Comparison of ENCODE assay signal across 1 cellular context in the genomic region with DNA sequence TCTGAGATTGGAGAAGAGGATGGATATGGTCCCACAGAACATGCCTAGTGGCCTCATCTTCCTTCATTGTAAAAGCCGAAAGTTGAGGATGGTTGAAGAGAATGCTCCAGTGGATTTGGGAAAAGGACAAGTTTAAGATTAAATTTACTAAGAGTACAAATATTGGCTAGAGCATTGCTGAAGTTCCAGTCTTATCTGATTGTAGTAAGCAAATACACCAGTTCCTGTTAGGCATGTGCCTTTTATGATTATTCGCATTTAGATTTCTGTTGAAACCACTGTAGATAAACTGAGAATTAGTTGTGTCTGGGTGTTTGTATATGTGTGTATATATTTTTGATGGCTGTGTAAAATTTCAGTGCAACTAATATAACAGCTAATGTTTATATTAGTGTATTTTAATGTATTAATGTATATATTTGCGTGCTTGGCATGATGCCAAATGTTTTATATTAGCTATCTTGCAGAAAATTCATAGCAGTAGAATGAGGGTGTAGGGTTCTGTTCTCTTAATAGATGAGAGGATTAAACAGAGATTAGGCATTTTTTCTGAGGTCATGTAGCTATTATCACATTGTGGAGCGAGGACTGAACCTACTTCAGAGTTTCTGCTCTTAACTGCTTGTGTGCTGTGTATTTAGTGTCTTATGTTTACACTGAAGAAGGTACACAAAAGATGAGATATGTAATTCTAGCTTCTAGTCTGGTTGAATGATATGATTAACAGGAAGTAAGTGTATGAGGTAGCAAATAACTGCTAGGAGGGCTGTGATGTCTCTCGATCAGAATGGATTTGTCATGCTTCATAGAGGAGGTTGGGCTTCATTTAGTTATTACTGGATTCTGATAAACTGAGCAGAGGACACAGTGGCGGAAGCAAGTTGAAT.
TF ChIP-seq lines count a peak whose summit lies in the region.

No MANE protein-coding gene starts in this region.

TF ChIP-seq in HepG2, 621 proteins besides CTCF, POLR2A, EP300 and RAD21 (continues in another document):
- TF ChIP-seq TCF12 (IDR thresholded peaks at IDR 0.05): no peak
- no peak for TF ChIP-seq TCF12 (CRISPR knock-in tag; IDR thresholded peaks at IDR 0.05)
- TF ChIP-seq, protein P1, sequence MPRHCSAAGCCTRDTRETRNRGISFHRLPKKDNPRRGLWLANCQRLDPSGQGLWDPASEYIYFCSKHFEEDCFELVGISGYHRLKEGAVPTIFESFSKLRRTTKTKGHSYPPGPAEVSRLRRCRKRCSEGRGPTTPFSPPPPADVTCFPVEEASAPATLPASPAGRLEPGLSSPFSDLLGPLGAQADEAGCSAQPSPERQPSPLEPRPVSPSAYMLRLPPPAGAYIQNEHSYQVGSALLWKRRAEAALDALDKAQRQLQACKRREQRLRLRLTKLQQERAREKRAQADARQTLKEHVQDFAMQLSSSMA (CRISPR knock-in tag; IDR thresholded peaks at IDR 0.05): no peak
- TF ChIP-seq MEF2D (CRISPR knock-in tag; IDR thresholded peaks at IDR 0.05): no peak
- TF ChIP-seq, protein P2, sequence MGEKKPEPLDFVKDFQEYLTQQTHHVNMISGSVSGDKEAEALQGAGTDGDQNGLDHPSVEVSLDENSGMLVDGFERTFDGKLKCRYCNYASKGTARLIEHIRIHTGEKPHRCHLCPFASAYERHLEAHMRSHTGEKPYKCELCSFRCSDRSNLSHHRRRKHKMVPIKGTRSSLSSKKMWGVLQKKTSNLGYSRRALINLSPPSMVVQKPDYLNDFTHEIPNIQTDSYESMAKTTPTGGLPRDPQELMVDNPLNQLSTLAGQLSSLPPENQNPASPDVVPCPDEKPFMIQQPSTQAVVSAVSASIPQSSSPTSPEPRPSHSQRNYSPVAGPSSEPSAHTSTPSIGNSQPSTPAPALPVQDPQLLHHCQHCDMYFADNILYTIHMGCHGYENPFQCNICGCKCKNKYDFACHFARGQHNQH (CRISPR knock-in tag; IDR thresholded peaks at IDR 0.05): no peak
- TF ChIP-seq, protein P3, sequence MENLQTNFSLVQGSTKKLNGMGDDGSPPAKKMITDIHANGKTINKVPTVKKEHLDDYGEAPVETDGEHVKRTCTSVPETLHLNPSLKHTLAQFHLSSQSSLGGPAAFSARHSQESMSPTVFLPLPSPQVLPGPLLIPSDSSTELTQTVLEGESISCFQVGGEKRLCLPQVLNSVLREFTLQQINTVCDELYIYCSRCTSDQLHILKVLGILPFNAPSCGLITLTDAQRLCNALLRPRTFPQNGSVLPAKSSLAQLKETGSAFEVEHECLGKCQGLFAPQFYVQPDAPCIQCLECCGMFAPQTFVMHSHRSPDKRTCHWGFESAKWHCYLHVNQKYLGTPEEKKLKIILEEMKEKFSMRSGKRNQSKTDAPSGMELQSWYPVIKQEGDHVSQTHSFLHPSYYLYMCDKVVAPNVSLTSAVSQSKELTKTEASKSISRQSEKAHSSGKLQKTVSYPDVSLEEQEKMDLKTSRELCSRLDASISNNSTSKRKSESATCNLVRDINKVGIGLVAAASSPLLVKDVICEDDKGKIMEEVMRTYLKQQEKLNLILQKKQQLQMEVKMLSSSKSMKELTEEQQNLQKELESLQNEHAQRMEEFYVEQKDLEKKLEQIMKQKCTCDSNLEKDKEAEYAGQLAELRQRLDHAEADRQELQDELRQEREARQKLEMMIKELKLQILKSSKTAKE (CRISPR knock-in tag; IDR thresholded peaks at IDR 0.05; ENCODE audit: borderline replicate concordance): no peak
- no peak for TF ChIP-seq SP5 (CRISPR knock-in tag; IDR thresholded peaks at IDR 0.05; ENCODE audit: borderline replicate concordance, low read depth)
- TF ChIP-seq, protein P4, sequence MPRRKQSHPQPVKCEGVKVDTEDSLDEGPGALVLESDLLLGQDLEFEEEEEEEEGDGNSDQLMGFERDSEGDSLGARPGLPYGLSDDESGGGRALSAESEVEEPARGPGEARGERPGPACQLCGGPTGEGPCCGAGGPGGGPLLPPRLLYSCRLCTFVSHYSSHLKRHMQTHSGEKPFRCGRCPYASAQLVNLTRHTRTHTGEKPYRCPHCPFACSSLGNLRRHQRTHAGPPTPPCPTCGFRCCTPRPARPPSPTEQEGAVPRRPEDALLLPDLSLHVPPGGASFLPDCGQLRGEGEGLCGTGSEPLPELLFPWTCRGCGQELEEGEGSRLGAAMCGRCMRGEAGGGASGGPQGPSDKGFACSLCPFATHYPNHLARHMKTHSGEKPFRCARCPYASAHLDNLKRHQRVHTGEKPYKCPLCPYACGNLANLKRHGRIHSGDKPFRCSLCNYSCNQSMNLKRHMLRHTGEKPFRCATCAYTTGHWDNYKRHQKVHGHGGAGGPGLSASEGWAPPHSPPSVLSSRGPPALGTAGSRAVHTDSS (CRISPR knock-in tag; conservative IDR thresholded peaks at IDR 0.05): no peak
- no peak for TF ChIP-seq EZH2 (conservative IDR thresholded peaks at IDR 0.05; ENCODE audit: low read depth, low read length)
- no peak for TF ChIP-seq GFI1 (CRISPR knock-in tag; IDR thresholded peaks at IDR 0.05; ENCODE audit: borderline replicate concordance)
- TF ChIP-seq, protein P5, sequence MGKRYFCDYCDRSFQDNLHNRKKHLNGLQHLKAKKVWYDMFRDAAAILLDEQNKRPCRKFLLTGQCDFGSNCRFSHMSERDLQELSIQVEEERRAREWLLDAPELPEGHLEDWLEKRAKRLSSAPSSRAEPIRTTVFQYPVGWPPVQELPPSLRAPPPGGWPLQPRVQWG (CRISPR knock-in tag; IDR thresholded peaks at IDR 0.05; ENCODE audit: borderline replicate concordance, low read depth): no peak
- TF ChIP-seq RNF2 (conservative IDR thresholded peaks at IDR 0.05; ENCODE audit: low read depth): no peak
- TF ChIP-seq, protein P6, sequence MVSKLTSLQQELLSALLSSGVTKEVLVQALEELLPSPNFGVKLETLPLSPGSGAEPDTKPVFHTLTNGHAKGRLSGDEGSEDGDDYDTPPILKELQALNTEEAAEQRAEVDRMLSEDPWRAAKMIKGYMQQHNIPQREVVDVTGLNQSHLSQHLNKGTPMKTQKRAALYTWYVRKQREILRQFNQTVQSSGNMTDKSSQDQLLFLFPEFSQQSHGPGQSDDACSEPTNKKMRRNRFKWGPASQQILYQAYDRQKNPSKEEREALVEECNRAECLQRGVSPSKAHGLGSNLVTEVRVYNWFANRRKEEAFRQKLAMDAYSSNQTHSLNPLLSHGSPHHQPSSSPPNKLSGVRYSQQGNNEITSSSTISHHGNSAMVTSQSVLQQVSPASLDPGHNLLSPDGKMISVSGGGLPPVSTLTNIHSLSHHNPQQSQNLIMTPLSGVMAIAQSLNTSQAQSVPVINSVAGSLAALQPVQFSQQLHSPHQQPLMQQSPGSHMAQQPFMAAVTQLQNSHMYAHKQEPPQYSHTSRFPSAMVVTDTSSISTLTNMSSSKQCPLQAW (CRISPR knock-in tag; IDR thresholded peaks at IDR 0.05): no peak
- no peak for TF ChIP-seq PRMT3 (CRISPR knock-in tag; IDR thresholded peaks at IDR 0.05; ENCODE audit: borderline replicate concordance, low read depth)
- TF ChIP-seq, protein P7, sequence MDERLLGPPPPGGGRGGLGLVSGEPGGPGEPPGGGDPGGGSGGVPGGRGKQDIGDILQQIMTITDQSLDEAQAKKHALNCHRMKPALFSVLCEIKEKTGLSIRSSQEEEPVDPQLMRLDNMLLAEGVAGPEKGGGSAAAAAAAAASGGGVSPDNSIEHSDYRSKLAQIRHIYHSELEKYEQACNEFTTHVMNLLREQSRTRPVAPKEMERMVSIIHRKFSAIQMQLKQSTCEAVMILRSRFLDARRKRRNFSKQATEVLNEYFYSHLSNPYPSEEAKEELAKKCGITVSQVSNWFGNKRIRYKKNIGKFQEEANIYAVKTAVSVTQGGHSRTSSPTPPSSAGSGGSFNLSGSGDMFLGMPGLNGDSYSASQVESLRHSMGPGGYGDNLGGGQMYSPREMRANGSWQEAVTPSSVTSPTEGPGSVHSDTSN (CRISPR knock-in tag; IDR thresholded peaks at IDR 0.05): no peak
- 0 out of 2 replicates have a peak, but pooled peaks have one; percentile 12 for TF ChIP-seq BHLHE40 (IDR thresholded peaks at IDR 0.05; ENCODE audit: low read length)
- no peak for TF ChIP-seq ZNF234 (CRISPR knock-in tag; conservative IDR thresholded peaks at IDR 0.05)
- no peak for TF ChIP-seq ZNF331 (CRISPR knock-in tag; IDR thresholded peaks at IDR 0.05)
- no peak for TF ChIP-seq FOXC1 (CRISPR knock-in tag; IDR thresholded peaks at IDR 0.05; ENCODE audit: borderline replicate concordance)
- TF ChIP-seq MBD4 (IDR thresholded peaks at IDR 0.05; ENCODE audit: borderline replicate concordance, low read length): peak; percentile 47; the same call in 1 of the 2 replicates
- TF ChIP-seq HNRNPH1 (optimal IDR thresholded peaks at IDR 0.05; ENCODE audit: low read depth, low read length): no peak
- TF ChIP-seq, protein P8, sequence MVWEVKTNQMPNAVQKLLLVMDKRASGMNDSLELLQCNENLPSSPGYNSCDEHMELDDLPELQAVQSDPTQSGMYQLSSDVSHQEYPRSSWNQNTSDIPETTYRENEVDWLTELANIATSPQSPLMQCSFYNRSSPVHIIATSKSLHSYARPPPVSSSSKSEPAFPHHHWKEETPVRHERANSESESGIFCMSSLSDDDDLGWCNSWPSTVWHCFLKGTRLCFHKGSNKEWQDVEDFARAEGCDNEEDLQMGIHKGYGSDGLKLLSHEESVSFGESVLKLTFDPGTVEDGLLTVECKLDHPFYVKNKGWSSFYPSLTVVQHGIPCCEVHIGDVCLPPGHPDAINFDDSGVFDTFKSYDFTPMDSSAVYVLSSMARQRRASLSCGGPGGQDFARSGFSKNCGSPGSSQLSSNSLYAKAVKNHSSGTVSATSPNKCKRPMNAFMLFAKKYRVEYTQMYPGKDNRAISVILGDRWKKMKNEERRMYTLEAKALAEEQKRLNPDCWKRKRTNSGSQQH (CRISPR knock-in tag; IDR thresholded peaks at IDR 0.05; ENCODE audit: low read depth): no peak
- TF ChIP-seq POLR2AphosphoS5 (IDR thresholded peaks at IDR 0.05; ENCODE audit: low read depth, low read length): no peak
- TF ChIP-seq, protein P9, sequence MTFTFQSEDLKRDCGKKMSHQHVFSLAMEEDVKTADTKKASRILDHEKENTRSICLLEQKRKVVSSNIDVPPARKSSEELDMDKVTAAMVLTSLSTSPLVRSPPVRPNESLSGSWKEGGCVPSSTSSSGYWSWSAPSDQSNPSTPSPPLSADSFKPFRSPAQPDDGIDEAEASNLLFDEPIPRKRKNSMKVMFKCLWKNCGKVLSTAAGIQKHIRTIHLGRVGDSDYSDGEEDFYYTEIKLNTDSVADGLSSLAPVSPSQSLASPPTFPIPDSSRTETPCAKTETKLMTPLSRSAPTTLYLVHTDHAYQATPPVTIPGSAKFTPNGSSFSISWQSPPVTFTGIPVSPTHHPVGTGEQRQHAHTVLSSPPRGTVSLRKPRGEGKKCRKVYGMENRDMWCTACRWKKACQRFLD (CRISPR knock-in tag; IDR thresholded peaks at IDR 0.05; ENCODE audit: borderline replicate concordance): no peak
- no peak for TF ChIP-seq NRL (CRISPR knock-in tag; IDR thresholded peaks at IDR 0.05; ENCODE audit: borderline replicate concordance)
- TF ChIP-seq NFATC3 (CRISPR knock-in tag; IDR thresholded peaks at IDR 0.05): no peak
- TF ChIP-seq ZFP62 (CRISPR knock-in tag; IDR thresholded peaks at IDR 0.05): no peak
- no peak for TF ChIP-seq ZNF781 (CRISPR knock-in tag; IDR thresholded peaks at IDR 0.05; ENCODE audit: borderline replicate concordance, not compliant biosample characterization)
- TF ChIP-seq, protein P10, sequence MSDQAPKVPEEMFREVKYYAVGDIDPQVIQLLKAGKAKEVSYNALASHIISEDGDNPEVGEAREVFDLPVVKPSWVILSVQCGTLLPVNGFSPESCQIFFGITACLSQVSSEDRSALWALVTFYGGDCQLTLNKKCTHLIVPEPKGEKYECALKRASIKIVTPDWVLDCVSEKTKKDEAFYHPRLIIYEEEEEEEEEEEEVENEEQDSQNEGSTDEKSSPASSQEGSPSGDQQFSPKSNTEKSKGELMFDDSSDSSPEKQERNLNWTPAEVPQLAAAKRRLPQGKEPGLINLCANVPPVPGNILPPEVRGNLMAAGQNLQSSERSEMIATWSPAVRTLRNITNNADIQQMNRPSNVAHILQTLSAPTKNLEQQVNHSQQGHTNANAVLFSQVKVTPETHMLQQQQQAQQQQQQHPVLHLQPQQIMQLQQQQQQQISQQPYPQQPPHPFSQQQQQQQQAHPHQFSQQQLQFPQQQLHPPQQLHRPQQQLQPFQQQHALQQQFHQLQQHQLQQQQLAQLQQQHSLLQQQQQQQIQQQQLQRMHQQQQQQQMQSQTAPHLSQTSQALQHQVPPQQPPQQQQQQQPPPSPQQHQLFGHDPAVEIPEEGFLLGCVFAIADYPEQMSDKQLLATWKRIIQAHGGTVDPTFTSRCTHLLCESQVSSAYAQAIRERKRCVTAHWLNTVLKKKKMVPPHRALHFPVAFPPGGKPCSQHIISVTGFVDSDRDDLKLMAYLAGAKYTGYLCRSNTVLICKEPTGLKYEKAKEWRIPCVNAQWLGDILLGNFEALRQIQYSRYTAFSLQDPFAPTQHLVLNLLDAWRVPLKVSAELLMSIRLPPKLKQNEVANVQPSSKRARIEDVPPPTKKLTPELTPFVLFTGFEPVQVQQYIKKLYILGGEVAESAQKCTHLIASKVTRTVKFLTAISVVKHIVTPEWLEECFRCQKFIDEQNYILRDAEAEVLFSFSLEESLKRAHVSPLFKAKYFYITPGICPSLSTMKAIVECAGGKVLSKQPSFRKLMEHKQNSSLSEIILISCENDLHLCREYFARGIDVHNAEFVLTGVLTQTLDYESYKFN (CRISPR knock-in tag; conservative IDR thresholded peaks at IDR 0.05): peak; percentile 21; the same call in 1 of the 2 replicates
- TF ChIP-seq, protein P11, sequence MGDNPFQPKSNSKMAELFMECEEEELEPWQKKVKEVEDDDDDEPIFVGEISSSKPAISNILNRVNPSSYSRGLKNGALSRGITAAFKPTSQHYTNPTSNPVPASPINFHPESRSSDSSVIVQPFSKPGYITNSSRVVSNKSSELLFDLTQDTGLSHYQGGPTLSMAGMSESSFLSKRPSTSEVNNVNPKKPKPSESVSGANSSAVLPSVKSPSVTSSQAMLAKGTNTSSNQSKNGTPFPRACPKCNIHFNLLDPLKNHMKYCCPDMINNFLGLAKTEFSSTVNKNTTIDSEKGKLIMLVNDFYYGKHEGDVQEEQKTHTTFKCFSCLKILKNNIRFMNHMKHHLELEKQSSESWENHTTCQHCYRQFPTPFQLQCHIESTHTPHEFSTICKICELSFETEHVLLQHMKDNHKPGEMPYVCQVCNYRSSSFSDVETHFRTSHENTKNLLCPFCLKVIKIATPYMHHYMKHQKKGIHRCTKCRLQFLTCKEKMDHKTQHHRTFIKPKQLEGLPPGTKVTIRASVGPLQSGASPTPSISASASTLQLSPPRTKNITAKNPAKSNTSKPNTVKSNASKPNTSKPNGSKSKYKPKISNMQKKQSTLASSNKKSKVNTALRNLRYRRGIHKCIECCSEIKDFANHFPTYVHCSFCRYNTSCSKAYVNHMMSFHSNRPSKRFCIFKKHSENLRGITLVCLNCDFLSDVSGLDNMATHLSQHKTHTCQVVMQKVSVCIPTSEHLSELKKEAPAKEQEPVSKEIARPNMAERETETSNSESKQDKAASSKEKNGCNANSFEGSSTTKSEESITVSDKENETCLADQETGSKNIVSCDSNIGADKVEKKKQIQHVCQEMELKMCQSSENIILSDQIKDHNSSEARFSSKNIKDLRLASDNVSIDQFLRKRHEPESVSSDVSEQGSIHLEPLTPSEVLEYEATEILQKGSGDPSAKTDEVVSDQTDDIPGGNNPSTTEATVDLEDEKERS (CRISPR knock-in tag; IDR thresholded peaks at IDR 0.05): no peak
- no peak for TF ChIP-seq ZNF251 (CRISPR knock-in tag; IDR thresholded peaks at IDR 0.05)
- no peak for TF ChIP-seq PCBP2 (optimal IDR thresholded peaks at IDR 0.05; ENCODE audit: low read depth, low read length, poor library complexity, severe bottlenecking)
- TF ChIP-seq SMARCC2 (IDR thresholded peaks at IDR 0.05): no peak
- no peak for TF ChIP-seq SOX13 (IDR thresholded peaks at IDR 0.05)
- peak in 1 of 2 experiments; percentile 59; a peak in 1 of 4 replicates for TF ChIP-seq SOX13 (CRISPR knock-in tag; conservative IDR thresholded peaks at IDR 0.05 in 1 of 2, IDR thresholded peaks at IDR 0.05 in 1 of 2)
- no peak for TF ChIP-seq ZFP36 (IDR thresholded peaks at IDR 0.05; ENCODE audit: borderline replicate concordance, low read depth, low read length, partially characterized antibody)
- no peak for TF ChIP-seq ZNF350 (CRISPR knock-in tag; IDR thresholded peaks at IDR 0.05; ENCODE audit: borderline replicate concordance, low read depth)
- TF ChIP-seq KDM2A (CRISPR knock-in tag; IDR thresholded peaks at IDR 0.05; ENCODE audit: borderline replicate concordance, low read depth): no peak
